ENCODE assay signal across 9 cellular contexts in the genomic region with DNA sequence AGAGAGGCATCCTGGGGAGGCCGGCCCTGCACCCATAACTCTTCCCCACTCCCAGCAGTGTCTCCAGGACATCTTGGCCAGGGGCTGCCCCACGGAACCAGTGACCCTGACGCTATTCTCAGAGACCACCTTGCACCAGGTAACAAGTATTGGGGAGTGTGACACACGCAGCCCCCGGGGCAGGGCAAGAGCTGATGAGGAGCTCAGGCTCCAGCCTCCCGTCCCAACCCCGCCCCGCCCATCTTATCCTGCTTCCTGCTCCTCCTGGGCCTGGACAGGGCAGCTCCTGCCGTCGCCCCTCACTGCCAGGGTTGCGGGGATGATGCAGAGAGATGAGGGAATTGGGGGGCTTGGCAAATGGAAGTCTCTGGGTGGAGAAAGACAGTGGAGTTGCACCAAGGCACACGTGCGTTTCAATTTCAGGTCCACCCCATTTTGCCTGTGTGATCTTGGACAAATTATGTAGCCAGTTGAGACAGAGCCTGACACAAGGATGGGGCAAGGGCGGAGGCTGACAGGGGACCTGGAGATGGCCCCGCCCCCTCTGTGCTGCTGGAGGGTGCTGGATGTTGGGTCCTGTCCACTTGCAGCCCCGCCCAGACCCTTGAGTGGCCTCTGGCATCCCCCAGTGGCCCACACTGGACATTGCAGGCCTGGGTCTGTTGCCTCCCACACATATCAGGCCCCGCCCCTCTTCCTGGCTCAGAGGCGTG. TPM values are rescaled to one million over a fixed set of nuclear protein-coding genes. Genes with fewer than 3 reads are reported as not detected.
DNase-seq lines count a peak whose midpoint lies in the region; ATAC-seq and TF ChIP-seq lines count a peak whose summit lies in the region.
"Had no signal": no experiment of that assay in that cellular context is flagged by ENCODE, and none has a peak within 500 bp of the region (broad histone marks: within the 10 kb centered on the region; RNA-seq: fewer than 3 reads in every experiment).

No MANE protein-coding gene starts in this region.

- 47 to 61% (median 49%) methylated on average over 6 to 18 of the region's 18 CpGs for WGBS in heart left ventricle, 4 donors
- 54% methylated on average over 18 of the region's 18 CpGs for WGBS in prostate gland

- H3K9ac ChIP-seq in adipocyte (ENCODE audit: low read length), result no peak overlapping the region

- POLR2A ChIA-PET in A673 (lab: Charles Lee; ENCODE audit: low non-redundant PET), result no interaction called here

- DNase-seq in A673 (ENCODE audit: low spot score) (peak; percentile 90), GM12865 (ENCODE audit: low read depth) (peak; percentile 82), SJCRH30 (peak; percentile 97 to 98), adipocyte (ENCODE audit: low read depth) (peak; percentile 96), heart left ventricle (peak; percentile 87 to 93 (median 90)), prostate gland (ENCODE audit: low spot score) (peak; percentile 73)
- peak; percentile 19 for DNase-seq in Jurkat, Clone E6-1 (ENCODE audit: low read depth, low spot score)

- CTCF ChIA-PET in A673 (lab: Charles Lee), result no interaction called here

- H3K4me1 ChIP-seq in A673 (ENCODE audit: insufficient read depth, low read length, poor library complexity, severe bottlenecking), result peaks cover under 1% of the 10 kb centered on the region
- H3K4me1 ChIP-seq in SJCRH30, result peaks cover 3% of the 10 kb centered on the region; the same call in 1 of the 2 replicates
- peaks cover 3% of the 10 kb centered on the region for H3K4me1 ChIP-seq in adipocyte (ENCODE audit: control insufficient read depth, insufficient read depth, low read length)
- peaks cover 0 to 11% (median 4%) of the 10 kb centered on the region in 12 donors for H3K4me1 ChIP-seq in heart left ventricle
- H3K4me1 ChIP-seq in prostate gland (replicated peaks), result no peaks in the 10 kb centered on the region

- H3K27me3 ChIP-seq in A673 (replicated peaks; ENCODE audit: insufficient read depth, low read depth, low read length, poor library complexity) (no peaks in the 10 kb centered on the region), SJCRH30 (peaks cover 6% of the 10 kb centered on the region; the same call in 1 of the 2 replicates), adipocyte (replicated peaks; ENCODE audit: control insufficient read depth, insufficient read depth, low read length) (peaks cover 5% of the 10 kb centered on the region), heart left ventricle (peaks cover 0 to 6% (median 0%) of the 10 kb centered on the region in 9 donors), prostate gland (replicated peaks; ENCODE audit: insufficient read depth) (no peaks in the 10 kb centered on the region)

- peak; percentile 72 for TF ChIP-seq CTCF in A673 (conservative IDR thresholded peaks at IDR 0.05; ENCODE audit: low read depth, low read length)
- peak; percentile 91 for TF ChIP-seq CTCF in GM12865 (IDR thresholded peaks at IDR 0.05; ENCODE audit: insufficient read depth, low read depth, low read length, missing control alignments)
- TF ChIP-seq CTCF in heart left ventricle (IDR thresholded peaks at IDR 0.05), result peak; percentile 90 to 99 (median 96)
- peak; percentile 76 to 99 (median 88) for TF ChIP-seq CTCF in prostate gland (IDR thresholded peaks at IDR 0.05)

- ATAC-seq in heart left ventricle (peak; percentile 81 to 96 (median 93)), HG03469 (IDR thresholded peaks at IDR 0.05; ENCODE audit: unreplicated experiment) (no peak)

- H3K4me3 ChIP-seq in A673 (ENCODE audit: low read depth, low read length, poor library complexity, severe bottlenecking) (no peak overlapping the region), GM12865 (ENCODE audit: low read depth, low read length) (no peak overlapping the region), SJCRH30 (no peak overlapping the region), adipocyte (ENCODE audit: low read length) (no peak overlapping the region), heart left ventricle (no peak overlapping the region), prostate gland (no peak overlapping the region)
- no peak overlapping the region for H3K4me3 ChIP-seq in Jurkat, Clone E6-1 (ENCODE audit: low read length)
- H3K4me3 ChIP-seq: skin epidermis had no signal

- H3K36me3 ChIP-seq in A673 (ENCODE audit: insufficient read depth, low read length, poor library complexity, severe bottlenecking) (no peaks in the 10 kb centered on the region), SJCRH30 (no peaks in the 10 kb centered on the region), adipocyte (ENCODE audit: control insufficient read depth, insufficient read depth, low read length, severe bottlenecking) (no peaks in the 10 kb centered on the region), heart left ventricle (no peaks in the 10 kb centered on the region), prostate gland (no peaks in the 10 kb centered on the region)

- H3K27ac ChIP-seq in A673 (ENCODE audit: low read depth, low read length, poor library complexity, severe bottlenecking) (no peak overlapping the region), SJCRH30 (no peak overlapping the region), heart left ventricle (no peak overlapping the region), prostate gland (no peak overlapping the region)

- no TSS peak for BruUV-seq in A673 (replicated peaks; lab: Mats Ljungman, UMichigan)

- intact Hi-C loops in A673 (cut with micrococcal nuclease; ENCODE audit: unreplicated experiment), result no loop called here
- intact Hi-C loops in heart left ventricle (cut with DNase I), result loop anchor here in 8 of 10 donors (1.0 to 2.0 kb wide), 3 partner anchors 23 to 25 kb away; no protein-coding TSS in a partner anchor
- intact Hi-C loops in prostate gland (cut with DNase I), result loop anchor here (1.0 kb wide), 1 partner anchor 23 kb away; no protein-coding TSS in a partner anchor

- H3K9me3 ChIP-seq in A673 (ENCODE audit: low read depth, low read length, poor library complexity, severe bottlenecking) (no peaks in the 10 kb centered on the region), SJCRH30 (replicated peaks) (no peaks in the 10 kb centered on the region), adipocyte (ENCODE audit: control insufficient read depth, low read length) (no peaks in the 10 kb centered on the region), heart left ventricle (no peaks in the 10 kb centered on the region), prostate gland (no peaks in the 10 kb centered on the region)

- TF ChIP-seq POLR2A in heart left ventricle (IDR thresholded peaks at IDR 0.05), result no peak
- TF ChIP-seq POLR2A in prostate gland (IDR thresholded peaks at IDR 0.05), result no peak

RNA-seq across cellular contexts. Expression of gene CLCNKA, which starts 10.7 kb away (rescaled TPM):
- total RNA-seq in A673 (2021) (0.26 TPM in 1 of 2 replicates, not detected in the other), heart left ventricle (1 to 10 TPM in 1 of 9 donors, under 1 TPM in 6, not detected in 2; 0.25 to 1.1 (median 0.53) TPM), prostate gland (1 to 10 TPM in 1 of 2 donors, under 1 TPM in 1; 0.41 to 2.1 TPM)
- polyA plus RNA-seq in Jurkat, Clone E6-1 (2012; ENCODE audit: insufficient read depth, insufficient read length), result not detected
- 0.42 TPM in 1 of 2 replicates, not detected in the other for total RNA-seq in SJCRH30 (2014; rRNA removed; shearing (Covaris generic))
- polyA plus RNA-seq in heart left ventricle, result under 1 TPM; 0.25 to 0.95 TPM

RNA-seq across cellular contexts. Expression of gene CLCNKB, which starts 11.0 kb away (rescaled TPM):
- total RNA-seq in A673 (2021), result 0.13 TPM in 1 of 2 replicates, not detected in the other
- not detected for polyA plus RNA-seq in Jurkat, Clone E6-1 (2012; ENCODE audit: insufficient read depth, insufficient read length)
- total RNA-seq in SJCRH30 (2014; rRNA removed; shearing (Covaris generic)), result 0.08 TPM in 1 of 2 replicates, not detected in the other
- 1 to 10 TPM in 8 of 9 donors, under 1 TPM in 1; 0.51 to 2.7 (median 1.8) TPM for total RNA-seq in heart left ventricle
- polyA plus RNA-seq in heart left ventricle, result 1 to 10 TPM in 1 of 2 donors, under 1 TPM in 1; 0.50 to 1.5 TPM
- total RNA-seq in prostate gland, result 1 to 10 TPM; 1.0 to 1.9 TPM

RNA-seq across cellular contexts. Expression of gene HSPB7, which starts 14.7 kb away (rescaled TPM):
- total RNA-seq in A673 (2021) (not detected in 2 replicates), heart left ventricle (over 10,000 TPM in 1 of 9 donors, 1,000 to 10,000 TPM in 8; 2,598 to 10,910 (median 4,655) TPM), prostate gland (10 to 100 TPM; 11.4 to 20.4 TPM)
- polyA plus RNA-seq in Jurkat, Clone E6-1 (2012; ENCODE audit: insufficient read depth, insufficient read length), result not detected
- 81.4 and 83.9 TPM in 2 replicates for total RNA-seq in SJCRH30 (2014; rRNA removed; shearing (Covaris generic))
- 1,000 to 10,000 TPM; 7,048 to 8,299 TPM for polyA plus RNA-seq in heart left ventricle

RNA-seq across cellular contexts. Expression of gene SRARP, which starts 28.5 kb away (rescaled TPM):
- total RNA-seq in A673 (2021) (not detected in 2 replicates), heart left ventricle (1 to 10 TPM in 1 of 9 donors, under 1 TPM in 7, not detected in 1; 0.08 to 1.7 (median 0.21) TPM), prostate gland (1 to 10 TPM in 1 of 2 donors, not detected in 1; 2.7 TPM)
- not detected for polyA plus RNA-seq in Jurkat, Clone E6-1 (2012; ENCODE audit: insufficient read depth, insufficient read length)
- total RNA-seq in SJCRH30 (2014; rRNA removed; shearing (Covaris generic)), result not detected in 2 replicates
- polyA plus RNA-seq in heart left ventricle, result 1 to 10 TPM in 1 of 2 donors, under 1 TPM in 1; 0.32 to 1.1 TPM

RNA-seq across cellular contexts. Expression of gene FAM131C, which starts 40.9 kb away (rescaled TPM):
- 0.71 and 1.3 TPM in 2 replicates for total RNA-seq in A673 (2021)
- not detected for polyA plus RNA-seq in Jurkat, Clone E6-1 (2012; ENCODE audit: insufficient read depth, insufficient read length)
- total RNA-seq in SJCRH30 (2014; rRNA removed; shearing (Covaris generic)), result 0.10 TPM in 1 of 2 replicates, not detected in the other
- 10 to 100 TPM in 1 of 9 donors, 1 to 10 TPM in 8; 1.2 to 17.8 (median 3.4) TPM for total RNA-seq in heart left ventricle
- 1 to 10 TPM; 1.1 to 9.3 TPM for polyA plus RNA-seq in heart left ventricle
- total RNA-seq in prostate gland, result not detected

Comparison
In these comparisons a context has a peak if more than half of its experiments do, and no peak if none do; other contexts are left out.
1. DNase-seq: peak in every context shown above with its lines; median percentile 98 in SJCRH30; 96 in adipocyte; 90 in A673; 90 in heart left ventricle; 82 in GM12865; 73 in prostate gland; 19 in Jurkat, Clone E6-1.
2. RNA of gene HSPB7, which starts 14.7 kb away (total RNA-seq): 2,598 to 10,910 TPM in heart left ventricle; 81.4 to 83.9 TPM in SJCRH30, 11.4 to 20.4 TPM in prostate gland and not detected in A673; every median in the first group is over 10 times any median in the second.
3. Peak in every context shown above with its lines, with median percentiles within 50 percentile points of each other: CTCF ChIP-seq.